8 cellular contexts compared by ENCODE assay signal in genomic region chr18:58037163-58037562, GRCh38.
"Had no signal": no experiment of that assay in that cellular context is flagged by ENCODE, and none has a peak within 500 bp of the region (broad histone marks: within the 10 kb centered on the region; RNA-seq: fewer than 3 reads in every experiment).

No MANE protein-coding gene starts in this region.

- DNase-seq: H9, HCEC 1CT, IMR-90 had no signal

- H2AFZ ChIP-seq: GM23338 had no signal

- FAIRE-seq: H1, H54, HTR-8/SVneo, K562 had no signal

- H3K4me2 ChIP-seq: GM23338 had no signal

- H3K4me3 Mint-ChIP-seq: GM23338, H9 had no signal

- ATAC-seq: GM23338, K562 had no signal

- H3K9me3 Mint-ChIP-seq: GM23338, H9 had no signal

- H3K27ac Mint-ChIP-seq: GM23338, H9 had no signal

- H3K4me3 ChIP-seq: GM23338, K562 had no signal

- H3K4me1 Mint-ChIP-seq: GM23338 had no signal
